Comparison of ENCODE assay signal across 1 cellular context in genomic region chr16:32121273-32121900, GRCh38.
TF ChIP-seq lines count a peak whose summit lies in the region.

No MANE protein-coding gene starts in this region.

TF ChIP-seq in HEK293, 187 proteins besides CTCF, POLR2A, EP300 and RAD21 (continued from another document):
- peak; percentile 12; the same call in 1 of the 2 replicates for TF ChIP-seq ATF2 (tag by site-specific recombination; IDR thresholded peaks at IDR 0.05; ENCODE audit: low read depth)
- TF ChIP-seq ZNF366 (tag by site-specific recombination; conservative IDR thresholded peaks at IDR 0.05): peak; percentile 63
TF ChIP-seq in HEK293: peak in this region for 3; not testable (repeated sequence) for 184.
